In the genomic region with DNA sequence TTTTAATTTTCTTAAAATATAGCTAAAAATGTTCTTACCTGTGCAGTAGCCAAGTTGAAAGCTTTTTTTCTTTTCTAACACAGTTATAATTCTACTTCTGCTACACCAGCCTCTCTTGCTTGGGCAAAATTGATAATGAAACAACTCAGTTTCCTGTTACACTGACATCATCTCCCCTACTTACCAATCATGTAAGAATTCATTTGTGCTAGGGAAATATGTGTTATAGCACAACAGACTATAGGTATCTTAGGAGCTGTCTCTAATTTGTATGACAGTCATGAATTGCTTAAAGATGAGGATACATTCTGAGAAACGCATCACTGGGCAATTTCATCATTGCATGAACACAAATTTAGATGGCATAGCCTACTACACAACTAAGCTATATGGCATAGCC, we compare ENCODE assay signal across 22 cellular contexts.
"Had no signal": no experiment of that assay in that cellular context is flagged by ENCODE, and none has a peak within 500 bp of the region (broad histone marks: within the 10 kb centered on the region; RNA-seq: fewer than 3 reads in every experiment).

No MANE protein-coding gene starts in this region.

- H3K27ac ChIP-seq: adrenal gland, VCaP had no signal

- H3K36me3 ChIP-seq: adrenal gland had no signal

- H3K4me3 ChIP-seq: adrenal gland, K562 had no signal

- DNase-seq: activated CD4-positive, alpha-beta T cell treated with anti-CD3 and anti-CD28 coated beads for 4 hours; activated CD4-positive, CD25-positive, alpha-beta regulatory T cell; activated CD8-positive, alpha-beta memory T cell treated with anti-CD3 and anti-CD28 coated beads, Interleukin-2, amount 50 U/mL, for 4 hours; activated CD8-positive, alpha-beta T cell treated with anti-CD3 and anti-CD28 coated beads for 36 hours; activated gamma-delta T cell treated with Interleukin-2 at 50 U/mL for 16 hours; activated naive CD4-positive, alpha-beta T cell treated with anti-CD3 and anti-CD28 coated beads, Interleukin-2, amount 10 ng/mL, durations not matched to agents 7 days and 5 days; activated naive CD8-positive, alpha-beta T cell treated with anti-CD3 and anti-CD28 coated beads for 36 hours; activated T-cell treated with anti-CD3 and anti-CD28 coated beads, Interleukin-2, amount 50 U/mL, for 72 hours; adrenal gland; anterior cingulate cortex; central memory CD4-positive, alpha-beta T cell; Karpas-422; NCI-H1105 treated with DMSO at 0.1 percent for 48 hours; NCI-H1930; NCI-H510A treated with DMSO at 0.1 percent for 48 hours; NCI-H69; PC-3; SHP77 treated with DMSO at 0.1 percent for 48 hours; T-helper 1 cell had no signal

- FAIRE-seq: K562, RCC 7860 had no signal

- H3K4me1 ChIP-seq: adrenal gland had no signal

- H3K27me3 ChIP-seq: adrenal gland had no signal

- ATAC-seq: activated CD8-positive, alpha-beta T cell treated with anti-CD3 and anti-CD28 coated beads for 36 hours; activated T-cell treated with anti-CD3 and anti-CD28 coated beads, Interleukin-2, amount 50 U/mL, for 72 hours; K562; PC-3 had no signal
